Comparison of ENCODE assay signal across 8 cellular contexts in the genomic region with DNA sequence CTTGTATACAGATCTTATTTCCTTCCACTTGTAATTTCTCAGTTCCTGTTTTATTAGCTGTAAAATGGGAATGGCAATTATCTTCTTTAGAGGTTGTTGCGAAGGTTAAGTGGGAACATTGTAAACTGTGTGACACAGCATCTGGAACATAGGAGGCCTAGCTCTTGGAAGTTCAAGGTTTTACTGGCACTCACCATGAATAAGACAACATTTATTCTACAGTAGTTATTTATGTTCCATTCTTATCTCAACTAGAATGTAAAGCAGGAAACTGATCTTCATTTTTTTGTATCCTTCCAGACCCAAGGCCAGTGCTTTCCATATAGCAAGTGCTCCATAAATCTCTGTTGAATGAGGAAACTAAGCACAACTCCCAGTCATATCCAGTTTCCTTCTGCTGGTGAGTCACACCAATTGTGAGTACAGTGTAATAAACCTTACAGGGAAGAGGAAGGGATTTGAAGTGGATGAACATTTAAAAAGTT. TPM values are rescaled to one million over a fixed set of nuclear protein-coding genes. Genes with fewer than 3 reads are reported as not detected.
DNase-seq lines count a peak whose midpoint lies in the region; ATAC-seq and TF ChIP-seq lines count a peak whose summit lies in the region.

No MANE protein-coding gene starts in this region.

- H3K79me2 ChIP-seq in smooth muscle cell (ENCODE audit: low read depth): peaks cover 56% of the 10 kb centered on the region

- peak overlapping the region; percentile 90 for H3K9ac ChIP-seq in smooth muscle cell (ENCODE audit: low read depth)

- TF ChIP-seq EP300 in gastroesophageal sphincter (IDR thresholded peaks at IDR 0.05): no peak

- peaks cover 9% of the 10 kb centered on the region for H3K36me3 ChIP-seq in HAP-1 (replicated peaks)
- H3K36me3 ChIP-seq in gastroesophageal sphincter: peaks cover under 1 to 21% of the 10 kb centered on the region in 2 donors
- peaks cover 8% of the 10 kb centered on the region for H3K36me3 ChIP-seq in smooth muscle cell (ENCODE audit: low read depth)

- in situ Hi-C loops in HAP-1 (cut with MboI; ENCODE audit: low sequenced_read_pairs): no loop called here

- peak overlapping the region; percentile 87 for H3K4me2 ChIP-seq in smooth muscle cell

- peaks cover 18% of the 10 kb centered on the region for H3K4me1 ChIP-seq in HAP-1
- H3K4me1 ChIP-seq in gastroesophageal sphincter: peaks cover 7 to 68% (median 21%) of the 10 kb centered on the region in 3 donors
- peaks cover 15% of the 10 kb centered on the region for H3K4me1 ChIP-seq in smooth muscle cell (ENCODE audit: low read depth)

- peaks cover 53% of the 10 kb centered on the region for H4K20me1 ChIP-seq in smooth muscle cell (ENCODE audit: low read depth)

- TF ChIP-seq CTCF in AG09319 (IDR thresholded peaks at IDR 0.05; ENCODE audit: low read depth, low read length): no peak
- TF ChIP-seq CTCF in VCaP (conservative IDR thresholded peaks at IDR 0.05): no peak
- TF ChIP-seq CTCF in gastroesophageal sphincter (IDR thresholded peaks at IDR 0.05): no peak
- no peak for TF ChIP-seq CTCF in smooth muscle cell (IDR thresholded peaks at IDR 0.05; ENCODE audit: borderline replicate concordance, insufficient read depth, poor library complexity, severe bottlenecking)

- no peaks in the 10 kb centered on the region for H3K27me3 ChIP-seq in HAP-1 (ENCODE audit: low read depth)
- H3K27me3 ChIP-seq in gastroesophageal sphincter: no peaks in the 10 kb centered on the region
- H3K27me3 ChIP-seq in smooth muscle cell (ENCODE audit: low read depth): no peaks in the 10 kb centered on the region

- ATAC-seq in gastroesophageal sphincter (no peak), GM21619 (IDR thresholded peaks at IDR 0.05; ENCODE audit: unreplicated experiment) (no peak)

- H2AFZ ChIP-seq in smooth muscle cell (ENCODE audit: low read depth): no peak overlapping the region

- H3K9me3 ChIP-seq in HAP-1 (no peaks in the 10 kb centered on the region), gastroesophageal sphincter (no peaks in the 10 kb centered on the region), smooth muscle cell (replicated peaks; ENCODE audit: low read depth) (no peaks in the 10 kb centered on the region)

- no peak for TF ChIP-seq POLR2A in gastroesophageal sphincter (IDR thresholded peaks at IDR 0.05)

- peak overlapping the region; percentile 86; the same call in 1 of the 2 replicates for H3K27ac ChIP-seq in VCaP
- H3K27ac ChIP-seq in gastroesophageal sphincter: peak overlapping the region in 3 of 4 donors; percentile 91 to 97 (median 95)
- peak overlapping the region; percentile 94 for H3K27ac ChIP-seq in smooth muscle cell (ENCODE audit: low read depth)

- DNase-seq in AG09319 (ENCODE audit: extremely low read depth, low read depth) (peak; percentile 30), HAP-1 (ENCODE audit: low spot score in 2 of 2) (peak in 1 of 2 experiments; percentile 40), smooth muscle cell (lab: John Stamatoyannopoulos, UW; ENCODE audit: unreplicated experiment) (no peak), occipital lobe (lab: John Stamatoyannopoulos, UW) (no peak), GOT3 (lab: John Stamatoyannopoulos, UW) (no peak)

- 55 to 88% methylated on average over 1 of the region's 1 CpG for WGBS in gastroesophageal sphincter (ENCODE audit: low coverage in 1 of 2), 2 donors
- 30% methylated on average over 1 of the region's 1 CpG for WGBS in smooth muscle cell (ENCODE audit: low lambda C conversion rate)

- H3F3A ChIP-seq in smooth muscle cell (ENCODE audit: low read depth): peaks cover 17% of the 10 kb centered on the region

- H3K4me3 ChIP-seq in HAP-1 (peak overlapping the region; percentile 94), gastroesophageal sphincter (peak overlapping the region; percentile 69 to 92), smooth muscle cell (peak overlapping the region; percentile 77)

RNA-seq across cellular contexts. Expression of a gene that starts 1.4 kb away (rescaled TPM):
- total RNA-seq in gastroesophageal sphincter (10 to 100 TPM in 2 of 4 donors, 1 to 10 TPM in 2; 9.4 to 21.3 (median 10.6) TPM), smooth muscle cell (34.3 and 41.4 TPM in 2 replicates), occipital lobe (35.4 TPM)
- polyA plus RNA-seq in smooth muscle cell: 21.4 and 27.2 TPM in 2 replicates

RNA-seq across cellular contexts. Expression of a gene that starts 15.5 kb away (rescaled TPM):
- total RNA-seq in gastroesophageal sphincter: 10 to 100 TPM; 12.7 to 27.2 (median 21.0) TPM
- 30.7 and 39.4 TPM in 2 replicates for total RNA-seq in smooth muscle cell
- polyA plus RNA-seq in smooth muscle cell: 45.0 and 46.4 TPM in 2 replicates
- total RNA-seq in occipital lobe: 21.5 TPM
